In genomic region chr7:91674470-91674869, GRCh38 we compare ENCODE assay signal across 24 cellular contexts.
"Had no signal": no experiment of that assay in that cellular context is flagged by ENCODE, and none has a peak within 500 bp of the region (broad histone marks: within the 10 kb centered on the region; RNA-seq: fewer than 3 reads in every experiment).

No MANE protein-coding gene starts in this region.

- H3K27ac ChIP-seq: coronary artery, dorsolateral prefrontal cortex, esophagus muscularis mucosa, foreskin keratinocyte, gastroesophageal sphincter, heart left ventricle, hepatocyte, left lung, lower lobe of right lung had no signal

- FAIRE-seq: colon, endothelial cell of umbilical vein, frontal cortex, kidney had no signal

- ATAC-seq: foreskin keratinocyte, gastroesophageal sphincter, heart left ventricle, left colon, left lung, lower lobe of right lung, mucosa of descending colon had no signal

- H2AFZ ChIP-seq: hepatocyte had no signal

- DNase-seq: dermis blood vessel endothelial cell; dorsolateral prefrontal cortex; effector CD4-positive, alpha-beta T cell; effector memory CD4-positive, alpha-beta T cell; foreskin keratinocyte; heart left ventricle; hypothalamus; immature natural killer cell; islet precursor cell; kidney; kidney glomerular epithelial cell; left colon; left lung; lower lobe of right lung; mesenchymal stem cell; mucosa of descending colon; naive B cell had no signal

- H3K36me3 ChIP-seq: esophagus muscularis mucosa, gastroesophageal sphincter, heart left ventricle, left lung, lower lobe of right lung had no signal

- H3K4me3 ChIP-seq: coronary artery, dorsolateral prefrontal cortex, esophagus muscularis mucosa, gastroesophageal sphincter, heart left ventricle, hepatocyte, left lung, lower lobe of right lung, mucosa of descending colon had no signal

- H3K27me3 ChIP-seq: dorsolateral prefrontal cortex, esophagus muscularis mucosa, foreskin keratinocyte, gastroesophageal sphincter, heart left ventricle, hepatocyte, left lung had no signal

- H3K4me1 ChIP-seq: esophagus muscularis mucosa, foreskin keratinocyte, gastroesophageal sphincter, heart left ventricle, left lung, lower lobe of right lung had no signal

- H3K9me3 ChIP-seq: gastroesophageal sphincter, lower lobe of right lung, mucosa of descending colon had no signal

- H3K4me2 ChIP-seq: hepatocyte had no signal

- H3K79me2 ChIP-seq: hepatocyte had no signal
